ENCODE assay signal across 8 cellular contexts in genomic region chr22:46043816-46044717, GRCh38.
DNase-seq lines count a peak whose midpoint lies in the region; FAIRE-seq and TF ChIP-seq lines count a peak whose summit lies in the region.

No MANE protein-coding gene starts in this region.

- H3K27me3 Mint-ChIP-seq in astrocyte (ENCODE audit: low read depth, unreplicated experiment), result peaks cover 32% of the 10 kb centered on the region

- H3K9ac ChIP-seq in BLaER1, result peak overlapping the region; percentile 84
- peak overlapping the region; percentile 85 for H3K9ac ChIP-seq in astrocyte (ENCODE audit: low read length)
- H3K9ac ChIP-seq in iPS-15b (ENCODE audit: low read depth, low read length), result no peak overlapping the region

- H3K27ac ChIP-seq in BLaER1, result peak overlapping the region; percentile 83
- peak overlapping the region; percentile 25 for H3K27ac ChIP-seq in astrocyte (ENCODE audit: low read depth, low read length)

- peak overlapping the region; percentile 14 for H3K4me3 Mint-ChIP-seq in astrocyte (ENCODE audit: unreplicated experiment)

- H3K9me3 ChIP-seq in BLaER1 (no peaks in the 10 kb centered on the region), astrocyte (ENCODE audit: insufficient read depth, low read depth, low read length) (no peaks in the 10 kb centered on the region), iPS-15b (ENCODE audit: control insufficient read depth, insufficient read depth, low read length) (no peaks in the 10 kb centered on the region)

- peaks cover 80% of the 10 kb centered on the region for H3K4me1 ChIP-seq in BLaER1
- H3K4me1 ChIP-seq in astrocyte (ENCODE audit: insufficient read depth, low read length), result peaks cover 26% of the 10 kb centered on the region
- no peaks in the 10 kb centered on the region for H3K4me1 ChIP-seq in iPS-15b (ENCODE audit: control insufficient read depth, insufficient read depth, low read length)

- no peak overlapping the region for H3K27ac Mint-ChIP-seq in astrocyte (ENCODE audit: unreplicated experiment)

- H3K27me3 ChIP-seq in BLaER1, result peaks cover 72% of the 10 kb centered on the region
- no peaks in the 10 kb centered on the region for H3K27me3 ChIP-seq in astrocyte (ENCODE audit: insufficient read depth, low read length)
- peaks cover 31% of the 10 kb centered on the region for H3K27me3 ChIP-seq in iPS-15b (ENCODE audit: control insufficient read depth, insufficient read depth, low read length)

- H3K36me3 Mint-ChIP-seq in astrocyte (ENCODE audit: low read depth, unreplicated experiment), result peaks cover 3% of the 10 kb centered on the region

- H3K4me3 ChIP-seq in BLaER1 (peak overlapping the region; percentile 72), astrocyte (ENCODE audit: insufficient read depth, low read depth, low read length) (peak overlapping the region; percentile 64), iPS-15b (ENCODE audit: low read depth, low read length) (peak overlapping the region; percentile 35), skeletal muscle cell (ENCODE audit: low read depth, low read length) (peak overlapping the region; percentile 47)

- H3K4me2 ChIP-seq in BLaER1, result peak overlapping the region; percentile 97
- H3K4me2 ChIP-seq in astrocyte (ENCODE audit: low read length), result peak overlapping the region; percentile 85

- H4K20me1 ChIP-seq in BLaER1, result peaks cover 7% of the 10 kb centered on the region; the same call in 1 of the 2 replicates
- no peaks in the 10 kb centered on the region for H4K20me1 ChIP-seq in astrocyte (ENCODE audit: insufficient read depth, low read length)

- DNase-seq in M059J (ENCODE audit: low read depth) (peak; percentile 55), astrocyte (ENCODE audit: low read depth) (no peak), skeletal muscle cell (ENCODE audit: low read depth) (no peak), urothelium cell line (ENCODE audit: low spot score) (no peak), CD1c-positive myeloid dendritic cell (ENCODE audit: extremely low spot score) (no peak)
- DNase-seq in stimulated activated CD4-positive, alpha-beta T cell treated with anti-CD3 and anti-CD28 coated beads, Interleukin-4, amount 100 ng/mL, for 1 hour, result no peak

- H2AFZ ChIP-seq in astrocyte (ENCODE audit: low read depth, low read length), result peak overlapping the region; percentile 87

- H3K9me3 Mint-ChIP-seq in astrocyte (ENCODE audit: unreplicated experiment), result no peaks in the 10 kb centered on the region

- no peaks in the 10 kb centered on the region for H3K36me3 ChIP-seq in BLaER1
- no peaks in the 10 kb centered on the region for H3K36me3 ChIP-seq in astrocyte (ENCODE audit: insufficient read depth, low read length)
- H3K36me3 ChIP-seq in iPS-15b (ENCODE audit: control insufficient read depth, insufficient read depth, low read length), result no peaks in the 10 kb centered on the region

- peaks cover 4% of the 10 kb centered on the region for H3K4me1 Mint-ChIP-seq in astrocyte (ENCODE audit: low read depth, unreplicated experiment)

- no peak for FAIRE-seq in astrocyte (lab: Jason Lieb, UNC)
- FAIRE-seq in urothelium cell line (lab: Jason Lieb, UNC), result no peak

- no peak for TF ChIP-seq CTCF in astrocyte (IDR thresholded peaks at IDR 0.05; ENCODE audit: insufficient read depth, low read depth, low read length)

- H3K79me2 ChIP-seq in astrocyte (ENCODE audit: insufficient read depth, low read length), result peaks cover 39% of the 10 kb centered on the region
